Comparison of ENCODE assay signal across 8 cellular contexts in genomic region chr1:42682739-42683529, GRCh38. TPM values are rescaled to one million over a fixed set of nuclear protein-coding genes. Genes with fewer than 3 reads are reported as not detected.
DNase-seq lines count a peak whose midpoint lies in the region; ATAC-seq and TF ChIP-seq lines count a peak whose summit lies in the region.

No MANE protein-coding gene starts in this region.

- no peaks in the 10 kb centered on the region for H3K27me3 ChIP-seq in HCT116 (ENCODE audit: insufficient read depth, low read length)

- peaks cover 8 to 32% of the 10 kb centered on the region in 2 experiments for H3K4me1 ChIP-seq in HCT116 (ENCODE audit: control insufficient read depth in 1 of 2, insufficient read depth in 2 of 2, low read length in 2 of 2)

- POLR2A ChIA-PET in HCT116 (lab: Charles Lee), result interaction anchor here (0.7 to 2.0 kb wide), 12 partner anchors 8 to 345 kb away, joined by 3 to 9 read pairs (median 5); partner anchors contain the start of genes C1orf50, P3H1 and PPIH
- POLR2A ChIA-PET in WTC11 (lab: Charles Lee), result interaction anchor here (0.7 to 2.8 kb wide), 8 partner anchors 8 to 510 kb away, joined by 3 to 20 read pairs (median 4); partner anchors contain the start of genes C1orf50, CLDN19, P3H1 and PPIH

- peak overlapping the region; percentile 94 for H3K9ac ChIP-seq in HCT116 (ENCODE audit: low read length)

- peak overlapping the region; percentile 87 for H3K27ac ChIP-seq in HCT116 (ENCODE audit: low read depth, low read length)
- H3K27ac ChIP-seq in caudate nucleus (ENCODE audit: low read depth, low read length), result peak overlapping the region; percentile 18

- no peaks in the 10 kb centered on the region for H3K9me3 ChIP-seq in HCT116 (ENCODE audit: control insufficient read depth in 1 of 2, insufficient read depth in 1 of 2, low read depth in 1 of 2, low read length in 2 of 2)

- no peak overlapping the region for H2AFZ ChIP-seq in HCT116 (ENCODE audit: low read depth, low read length, poor library complexity, severe bottlenecking)

- H3K4me3 ChIP-seq in GM12865 (ENCODE audit: low read depth, low read length), result peak overlapping the region; percentile 86
- peak overlapping the region; percentile 86 to 88 for H3K4me3 ChIP-seq in HCT116 (replicated peaks in 1 of 2; ENCODE audit: low read depth in 1 of 2, low read length in 2 of 2)

- peaks cover 33% of the 10 kb centered on the region for H3K36me3 Mint-ChIP-seq in WTC11

- H3K36me3 ChIP-seq in HCT116 (ENCODE audit: control insufficient read depth in 1 of 2, insufficient read depth in 2 of 2, low read length in 2 of 2), result peaks cover 16 to 41% of the 10 kb centered on the region in 2 experiments; a peak in 2 of 4 replicates

- CTCF ChIA-PET in HCT116 (lab: Charles Lee) (interaction anchor here (1.3 kb wide), 1 partner anchor 105 kb away, joined by 4 read pairs; no protein-coding TSS in a partner anchor), WTC11 (lab: Charles Lee) (interaction anchor here (0.6 to 3.1 kb wide), 7 partner anchors 25 to 509 kb away, joined by 3 to 9 read pairs (median 4); partner anchors contain the start of genes CLDN19 and PPIH)

- no peak for TF ChIP-seq RAD21 in HCT116 (IDR thresholded peaks at IDR 0.05; ENCODE audit: low read depth)

- peak overlapping the region; percentile 97 for H3K4me3 Mint-ChIP-seq in WTC11

- peaks cover 43% of the 10 kb centered on the region; the same call in 1 of the 2 replicates for H4K20me1 ChIP-seq in HCT116 (ENCODE audit: insufficient read depth)

- H3K9me2 ChIP-seq in HCT116 (ENCODE audit: insufficient read depth), result no peaks in the 10 kb centered on the region

- H3K27ac Mint-ChIP-seq in WTC11, result peak overlapping the region; percentile 84

- H3K4me1 Mint-ChIP-seq in WTC11, result peaks cover 53% of the 10 kb centered on the region

- no peaks in the 10 kb centered on the region; the same call in 1 of the 2 replicates for H3K27me3 Mint-ChIP-seq in WTC11 (ENCODE audit: low read depth)

- RAD21 ChIA-PET in HCT116 (lab: Charles Lee; ENCODE audit: low non-redundant PET in 1 of 2, low total read pairs in 2 of 2, uncharacterized antibody in 2 of 2, unreplicated experiment in 2 of 2), result no interaction called here

- peak overlapping the region; percentile 78 for H3K4me2 ChIP-seq in HCT116 (ENCODE audit: low read length)

- DNase-seq in GM12865 (ENCODE audit: low read depth), result peak; percentile 88
- peak; percentile 29 for DNase-seq in HCT116 (ENCODE audit: low read depth, low spot score)
- DNase-seq in NAMALWA (ENCODE audit: low spot score), result peak; percentile 71
- peak; percentile 43 for DNase-seq in WTC11 (ENCODE audit: low spot score)
- DNase-seq in caudate nucleus (lab: John Stamatoyannopoulos, UW), result peak in 40 of 61 donors; percentile 1 to 78 (median 40)
- peak; percentile 57 for DNase-seq in islet precursor cell
- peak; percentile 18 to 51 (median 43) for DNase-seq in stimulated activated CD4-positive, alpha-beta T cell treated with anti-CD3 and anti-CD28 coated beads, Interleukin-12 subunit alpha, Interleukin-12 subunit beta, amount 100 ng/mL, for 48 hours (ENCODE audit: low read depth in 2 of 3, low spot score in 1 of 3)
- no peak for DNase-seq in T1000 (lab: John Stamatoyannopoulos, UW)

- ATAC-seq in HCT116 (peak; percentile 41), WTC11 (no peak)

- TF ChIP-seq CTCF in GM12865 (IDR thresholded peaks at IDR 0.05; ENCODE audit: insufficient read depth, low read depth, low read length, missing control alignments) (no peak), HCT116 (IDR thresholded peaks at IDR 0.05 in 2 of 3, conservative IDR thresholded peaks at IDR 0.05 in 1 of 3; ENCODE audit: borderline replicate concordance in 1 of 3, insufficient read depth in 1 of 3, low read depth in 2 of 3, low read length in 2 of 3) (no peak), WTC11 (IDR thresholded peaks at IDR 0.05) (no peak)

- no TSS peak for BruUV-seq in HCT116 (replicated peaks; lab: Mats Ljungman, UMichigan)

- H3K79me2 ChIP-seq in HCT116 (ENCODE audit: insufficient read depth, low read length), result peaks cover 69% of the 10 kb centered on the region

- no peak for TF ChIP-seq POLR2A in HCT116 (IDR thresholded peaks at IDR 0.05; ENCODE audit: borderline replicate concordance, extremely low read depth, insufficient read depth, insufficient read length)

- intact Hi-C loops in HCT116 (cut with micrococcal nuclease), result no loop called here

- H3K9me3 Mint-ChIP-seq in WTC11, result no peaks in the 10 kb centered on the region

TF ChIP-seq in HCT116, 20 proteins besides CTCF, POLR2A, EP300 and RAD21:
- no peak for TF ChIP-seq CBX3 (IDR thresholded peaks at IDR 0.05; ENCODE audit: low read depth)
- no peak for TF ChIP-seq SP1 (IDR thresholded peaks at IDR 0.05; ENCODE audit: low read depth)
- peak; percentile 67 for TF ChIP-seq SIN3A (IDR thresholded peaks at IDR 0.05; ENCODE audit: low read depth)
- TF ChIP-seq TCF7L2 (IDR thresholded peaks at IDR 0.05; ENCODE audit: borderline replicate concordance, extremely low read depth, insufficient read depth, insufficient read length), result peak; percentile 9
- peak; percentile 43 for TF ChIP-seq POLR2AphosphoS5 (IDR thresholded peaks at IDR 0.05; ENCODE audit: low read depth, low read length)
- TF ChIP-seq EGR1 (IDR thresholded peaks at IDR 0.05; ENCODE audit: low read depth), result peak; percentile 89
- peak; percentile 84 for TF ChIP-seq ZFX (IDR thresholded peaks at IDR 0.05)
- TF ChIP-seq MAX (IDR thresholded peaks at IDR 0.05), result peak; percentile 95

TF ChIP-seq in WTC11, 78 proteins besides CTCF, POLR2A, EP300 and RAD21 (continues in another document):
- TF ChIP-seq KAT7 (CRISPR knock-in tag; IDR thresholded peaks at IDR 0.05; ENCODE audit: borderline replicate concordance) (0 out of 2 replicates have a peak, but pooled peaks have one; percentile 91), SMAD4 (CRISPR knock-in tag; IDR thresholded peaks at IDR 0.05) (no peak), E2F1 (CRISPR knock-in tag; IDR thresholded peaks at IDR 0.05) (no peak), FOXJ3 (CRISPR knock-in tag; IDR thresholded peaks at IDR 0.05; ENCODE audit: borderline replicate concordance) (no peak), NFATC4 (CRISPR knock-in tag; IDR thresholded peaks at IDR 0.05) (no peak), PREB (CRISPR knock-in tag; IDR thresholded peaks at IDR 0.05; ENCODE audit: borderline replicate concordance) (no peak), ZNF532 (CRISPR knock-in tag; IDR thresholded peaks at IDR 0.05; ENCODE audit: borderline replicate concordance) (no peak)

RNA-seq across cellular contexts. Expression of gene YBX1, which starts 0.7 kb away (rescaled TPM):
- total RNA-seq in HCT116 (2021; ENCODE audit: unreplicated experiment) (1,009 TPM), WTC11 (2021) (1,098 to 1,172 TPM (median 1,151 TPM) in 3 replicates)
- polyA plus RNA-seq in HCT116 (2012), result 986 and 1,086 TPM in 2 replicates

RNA-seq across cellular contexts. Expression of gene PPIH, which starts 24.7 kb away (rescaled TPM):
- total RNA-seq in HCT116 (2021; ENCODE audit: unreplicated experiment), result 100 TPM
- polyA plus RNA-seq in HCT116 (2012), result 77.3 and 100 TPM in 2 replicates
- total RNA-seq in WTC11 (2021), result 68.5 to 73.1 TPM (median 69.3 TPM) in 3 replicates

RNA-seq across cellular contexts. Expression of gene CLDN19, which starts 57.1 kb away (rescaled TPM):
- total RNA-seq in HCT116 (2021; ENCODE audit: unreplicated experiment), result not detected
- polyA plus RNA-seq in HCT116 (2012), result not detected in 2 replicates
- 8.1 to 15.9 TPM (median 14.7 TPM) in 3 replicates for total RNA-seq in WTC11 (2021)
